18 cellular contexts compared by ENCODE assay signal in genomic region chr7:1210979-1211608, GRCh38. TPM values are rescaled to one million over a fixed set of nuclear protein-coding genes. Genes with fewer than 3 reads are reported as not detected.
DNase-seq lines count a peak whose midpoint lies in the region; ATAC-seq and TF ChIP-seq lines count a peak whose summit lies in the region.
"Had no signal": no experiment of that assay in that cellular context is flagged by ENCODE, and none has a peak within 500 bp of the region (broad histone marks: within the 10 kb centered on the region; RNA-seq: fewer than 3 reads in every experiment).

No MANE protein-coding gene starts in this region.

- H2BK120ac ChIP-seq in neuronal stem cell (ENCODE audit: low read depth, low read length), result no peak overlapping the region

- DNase-seq in Daoy (ENCODE audit: low read depth), result peak; percentile 49
- peak; percentile 79 for DNase-seq in NCI-H1105 (lab: John Stamatoyannopoulos, UW)
- DNase-seq in mammary epithelial cell, result no peak
- no peak for DNase-seq in neuronal stem cell (ENCODE audit: low spot score)
- DNase-seq in activated CD4-positive, alpha-beta T cell treated with anti-CD3 and anti-CD28 coated beads for 1 hour, result no peak
- DNase-seq in MG63, result no peak
- no peak for DNase-seq in hippocampal formation (lab: John Stamatoyannopoulos, UW)
- DNase-seq: activated naive CD8-positive, alpha-beta T cell treated with anti-CD3 and anti-CD28 coated beads for 36 hours; CD4-positive, alpha-beta memory T cell; cortex of kidney; MV-4-11; NCI-H774; stimulated activated CD4-positive, alpha-beta T cell treated with anti-CD3 and anti-CD28 coated beads, Interleukin-12 subunit alpha, Interleukin-12 subunit beta, amount 100 ng/mL, for 4 hours had no signal

- no peak overlapping the region for H2BK12ac ChIP-seq in neuronal stem cell (ENCODE audit: low read length)

- H3K79me2 ChIP-seq in mammary epithelial cell (ENCODE audit: insufficient read depth, low read length), result no peaks in the 10 kb centered on the region

- no peak for TF ChIP-seq CTCF in mammary epithelial cell (conservative IDR thresholded peaks at IDR 0.05 in 1 of 2, IDR thresholded peaks at IDR 0.05 in 1 of 2; ENCODE audit: extremely low read depth in 1 of 2, insufficient read depth in 1 of 2, low read depth in 1 of 2, low read length in 2 of 2)

- peak overlapping the region; percentile 73 for H3K23ac ChIP-seq in neuronal stem cell (ENCODE audit: low read depth, low read length, poor library complexity)

- no peak overlapping the region for H4K8ac ChIP-seq in neuronal stem cell (ENCODE audit: low read depth, low read length)

- CTCF ChIA-PET in mammary epithelial cell (lab: Charles Lee; ENCODE audit: low non-redundant PET), result no interaction called here

- H2BK15ac ChIP-seq in neuronal stem cell (ENCODE audit: low read length), result peak overlapping the region; percentile 81

- H4K91ac ChIP-seq in neuronal stem cell (ENCODE audit: low read depth, low read length, poor library complexity), result no peak overlapping the region

- H3K79me1 ChIP-seq in neuronal stem cell (ENCODE audit: low read depth, low read length), result no peaks in the 10 kb centered on the region

- H2AK5ac ChIP-seq in neuronal stem cell (ENCODE audit: low read depth, low read length), result peak overlapping the region; percentile 84

- peak overlapping the region; percentile 77 for H2BK5ac ChIP-seq in neuronal stem cell (ENCODE audit: low read length)

- BruUV-seq in mammary epithelial cell (replicated peaks; lab: Mats Ljungman, UMichigan), result no TSS peak

- in situ Hi-C loops in mammary epithelial cell (cut with MboI; ENCODE audit: low sequenced_read_pairs in 2 of 2), result no loop called here

- WGBS in mammary epithelial cell (ENCODE audit: low coverage, missing lambda C conversion rate), result 22% methylated on average over 11 of the region's 35 CpGs
- WGBS in neuronal stem cell (ENCODE audit: extremely low coverage in 2 of 2, insufficient read length in 2 of 2, insufficient replicate concordance in 1 of 2), 2 donors, result no CpG with 5 or more reads among the region's 35 CpGs

- intact Hi-C loops in mammary epithelial cell (cut with micrococcal nuclease), result no loop called here

- no peak overlapping the region for H3K27ac ChIP-seq in mammary epithelial cell (ENCODE audit: insufficient read depth, low read depth, low read length)
- no peak overlapping the region for H3K27ac ChIP-seq in neuronal stem cell (replicated peaks; ENCODE audit: low read length)

- peak overlapping the region; percentile 53 for H3K4ac ChIP-seq in neuronal stem cell (ENCODE audit: low read length)

- dilution Hi-C loops in mammary epithelial cell (cut with HindIII; ENCODE audit: low sequenced_read_pairs), result loop anchor here (5.0 kb wide), 2 partner anchors 76 to 176 kb away; no protein-coding TSS in a partner anchor

- peak overlapping the region; percentile 64 for H3K4me2 ChIP-seq in mammary epithelial cell (ENCODE audit: insufficient read depth, low read depth, low read length)
- H3K4me2 ChIP-seq in neuronal stem cell (ENCODE audit: insufficient read depth, low read length, poor library complexity, severe bottlenecking), result no peak overlapping the region

- no peaks in the 10 kb centered on the region for H4K20me1 ChIP-seq in mammary epithelial cell (ENCODE audit: insufficient read depth, low read length)

- H3K4me1 ChIP-seq in mammary epithelial cell (ENCODE audit: insufficient read depth, low read length) (peaks cover 5% of the 10 kb centered on the region), neuronal stem cell (ENCODE audit: control insufficient read depth in 2 of 2, insufficient read depth in 1 of 2, low read depth in 1 of 2, low read length in 2 of 2) (no peaks in the 10 kb centered on the region)

- no peaks in the 10 kb centered on the region for H3K9me3 ChIP-seq in mammary epithelial cell (replicated peaks; ENCODE audit: insufficient read depth, low read length)
- no peaks in the 10 kb centered on the region for H3K9me3 ChIP-seq in neuronal stem cell (replicated peaks in 1 of 2; ENCODE audit: control insufficient read depth in 2 of 2, insufficient read depth in 1 of 2, low read depth in 1 of 2, low read length in 2 of 2)
- H3K9me3 ChIP-seq in MG63, result no peaks in the 10 kb centered on the region

- H2AFZ ChIP-seq in mammary epithelial cell (ENCODE audit: low read depth, low read length) (peak overlapping the region; percentile 11), neuronal stem cell (ENCODE audit: low read length) (no peak overlapping the region)

- H3K18ac ChIP-seq in neuronal stem cell (ENCODE audit: low read length), result peak overlapping the region; percentile 92

- H3K4me3 ChIP-seq in mammary epithelial cell (replicated peaks in 1 of 3; ENCODE audit: insufficient read depth in 1 of 3, low read depth in 2 of 3, low read length in 3 of 3) (no peak overlapping the region), neuronal stem cell (ENCODE audit: low read length in 2 of 2) (no peak overlapping the region), MG63 (no peak overlapping the region)

- H3K36me3 ChIP-seq in mammary epithelial cell (ENCODE audit: insufficient read depth, low read length) (no peaks in the 10 kb centered on the region), neuronal stem cell (replicated peaks in 1 of 2; ENCODE audit: control insufficient read depth in 2 of 2, insufficient read depth in 2 of 2, low read length in 2 of 2) (no peaks in the 10 kb centered on the region), MG63 (no peaks in the 10 kb centered on the region)

- H3K27me3 ChIP-seq in mammary epithelial cell (ENCODE audit: insufficient read depth, low read length) (peaks cover 27% of the 10 kb centered on the region), neuronal stem cell (ENCODE audit: control insufficient read depth in 3 of 3, insufficient read depth in 3 of 3, low read depth in 1 of 3, low read length in 3 of 3) (peaks cover 0 to 73% (median 0%) of the 10 kb centered on the region in 3 experiments), MG63 (no peaks in the 10 kb centered on the region; the same call in 1 of the 2 replicates)

- no peak for ATAC-seq in HG02610 (IDR thresholded peaks at IDR 0.05; ENCODE audit: unreplicated experiment)
- ATAC-seq: WTC11 had no signal

- H3K14ac ChIP-seq in neuronal stem cell (ENCODE audit: low read length), result no peak overlapping the region

- H3K9ac ChIP-seq in mammary epithelial cell (ENCODE audit: insufficient read depth, low read length), result no peak overlapping the region
- peak overlapping the region; percentile 78 for H3K9ac ChIP-seq in neuronal stem cell (ENCODE audit: low read depth, low read length, poor library complexity)

RNA-seq across cellular contexts. Expression of gene UNCX, which starts 21.6 kb away (rescaled TPM):
- not detected in 2 replicates for total RNA-seq in Daoy (2014; rRNA removed; shearing (Covaris generic))
- total RNA-seq in mammary epithelial cell, result not detected
- not detected for polyA plus RNA-seq in mammary epithelial cell
- polyA minus RNA-seq in mammary epithelial cell, result not detected
- 0.01 TPM for polyA plus RNA-seq in neuronal stem cell (2013, experiment 1 of 2)
- polyA plus RNA-seq in neuronal stem cell (2013, experiment 2 of 2), result 0.01 TPM
- total RNA-seq in MG63 (2014; rRNA removed; shearing (Covaris generic); ENCODE audit: low replicate concordance), result not detected in 2 replicates
- total RNA-seq: activated naive CD8-positive, alpha-beta T cell treated with anti-CD3 and anti-CD28 coated beads for 36 hours; CD4-positive, alpha-beta memory T cell; lung microvascular endothelial cell; osteocyte; temporal lobe; WTC11 had no signal
- polyA plus RNA-seq: CD4-positive, alpha-beta memory T cell had no signal

RNA-seq across cellular contexts. Expression of gene ZFAND2A, which starts 51.1 kb away (rescaled TPM):
- total RNA-seq in Daoy (2014; rRNA removed; shearing (Covaris generic)), result 51.4 and 57.3 TPM in 2 replicates
- total RNA-seq in mammary epithelial cell, result 10 to 100 TPM; 11.5 to 20.8 TPM
- 24.1 TPM for polyA plus RNA-seq in mammary epithelial cell
- polyA minus RNA-seq in mammary epithelial cell, result 10.2 TPM
- polyA plus RNA-seq in neuronal stem cell (2013, experiment 1 of 2), result 9.5 TPM
- polyA plus RNA-seq in neuronal stem cell (2013, experiment 2 of 2), result 8.7 TPM
- total RNA-seq in MG63 (2014; rRNA removed; shearing (Covaris generic); ENCODE audit: low replicate concordance), result 49.9 and 71.8 TPM in 2 replicates

Comparison
In these comparisons a context has a peak if more than half of its experiments do, and no peak if none do; other contexts are left out.
1. DNase-seq: peak in Daoy (single experiment) and NCI-H1105 (single experiment); none in mammary epithelial cell (single experiment), neuronal stem cell (single experiment), activated CD4-positive, alpha-beta T cell treated with anti-CD3 and anti-CD28 coated beads for 1 hour (single experiment), MG63 (single experiment) and hippocampal formation (0 of 2).